Comparison of ENCODE assay signal across 1 cellular context in the genomic region with DNA sequence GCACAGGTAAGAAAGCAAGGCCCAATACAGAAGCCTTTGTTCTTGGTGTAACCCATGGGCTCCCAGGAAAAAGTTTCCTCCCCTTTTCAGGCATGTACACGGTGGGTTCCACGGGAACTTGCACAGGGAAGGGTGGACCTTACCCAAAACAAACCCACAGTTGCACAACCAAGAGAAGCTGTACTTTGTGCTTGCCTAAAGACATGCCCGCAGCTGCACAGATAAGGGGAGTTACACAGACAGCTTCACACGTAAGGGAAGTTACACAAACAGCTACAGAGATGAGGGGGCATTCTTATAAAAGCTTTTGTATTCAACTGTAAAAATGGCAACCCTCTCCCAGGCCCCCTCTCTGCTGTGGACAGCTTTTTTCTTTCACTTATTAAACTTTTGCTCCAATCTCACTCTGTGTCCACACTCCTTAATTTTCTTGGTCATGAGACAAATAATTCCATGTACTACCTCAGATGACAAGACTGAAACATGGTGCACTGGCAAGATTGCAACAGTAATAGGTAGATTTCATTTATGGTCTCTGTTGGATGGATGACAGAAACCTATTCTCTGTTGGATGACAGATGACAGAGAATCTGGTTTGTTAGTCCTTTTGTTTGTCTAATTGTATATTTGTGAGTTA.
TF ChIP-seq lines count a peak whose summit lies in the region.

No MANE protein-coding gene starts in this region.

TF ChIP-seq in HepG2, 621 proteins besides CTCF, POLR2A, EP300 and RAD21 (continued from another document and continues in another):
- TF ChIP-seq ZNF768 (CRISPR knock-in tag; IDR thresholded peaks at IDR 0.05) = no peak
- peak; percentile 58; the same call in 1 of the 2 replicates for TF ChIP-seq LCORL (IDR thresholded peaks at IDR 0.05)
- peak; percentile 90 for TF ChIP-seq LCORL (CRISPR knock-in tag; IDR thresholded peaks at IDR 0.05)
- no peak for TF ChIP-seq FOXP1 (IDR thresholded peaks at IDR 0.05)
- peak; percentile 66 for TF ChIP-seq FOXP1 (CRISPR knock-in tag; IDR thresholded peaks at IDR 0.05)
- no peak for TF ChIP-seq ZNF460 (CRISPR knock-in tag; IDR thresholded peaks at IDR 0.05; ENCODE audit: borderline replicate concordance)
- no peak for TF ChIP-seq SALL2 (CRISPR knock-in tag; IDR thresholded peaks at IDR 0.05)
- no peak for TF ChIP-seq GZF1 (CRISPR knock-in tag; IDR thresholded peaks at IDR 0.05)
- peak; percentile 82; the same call in 1 of the 2 replicates for TF ChIP-seq ZNF644 (CRISPR knock-in tag; IDR thresholded peaks at IDR 0.05; ENCODE audit: low read depth)
- TF ChIP-seq, protein P1, sequence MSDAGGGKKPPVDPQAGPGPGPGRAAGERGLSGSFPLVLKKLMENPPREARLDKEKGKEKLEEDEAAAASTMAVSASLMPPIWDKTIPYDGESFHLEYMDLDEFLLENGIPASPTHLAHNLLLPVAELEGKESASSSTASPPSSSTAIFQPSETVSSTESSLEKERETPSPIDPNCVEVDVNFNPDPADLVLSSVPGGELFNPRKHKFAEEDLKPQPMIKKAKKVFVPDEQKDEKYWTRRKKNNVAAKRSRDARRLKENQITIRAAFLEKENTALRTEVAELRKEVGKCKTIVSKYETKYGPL (CRISPR knock-in tag; IDR thresholded peaks at IDR 0.05) = no peak
- no peak for TF ChIP-seq EZH2 (conservative IDR thresholded peaks at IDR 0.05; ENCODE audit: low read depth, low read length)
- TF ChIP-seq STAT6 (CRISPR knock-in tag; IDR thresholded peaks at IDR 0.05; ENCODE audit: borderline replicate concordance) = no peak
- no peak for TF ChIP-seq ZNF263 (CRISPR knock-in tag; IDR thresholded peaks at IDR 0.05)
- no peak for TF ChIP-seq DMTF1 (CRISPR knock-in tag; IDR thresholded peaks at IDR 0.05)
- TF ChIP-seq SIN3B (IDR thresholded peaks at IDR 0.05; ENCODE audit: low read length) = no peak
- TF ChIP-seq FOXJ3 (CRISPR knock-in tag; IDR thresholded peaks at IDR 0.05; ENCODE audit: borderline replicate concordance) = peak; percentile 80; the same call in 1 of the 2 replicates
- no peak for TF ChIP-seq HNRNPK (IDR thresholded peaks at IDR 0.05; ENCODE audit: low read depth, low read length, poor library complexity, severe bottlenecking)
- TF ChIP-seq BRD4 (CRISPR knock-in tag; IDR thresholded peaks at IDR 0.05) = no peak
- TF ChIP-seq GPN1 (CRISPR knock-in tag; IDR thresholded peaks at IDR 0.05; ENCODE audit: borderline replicate concordance) = no peak
- 0 out of 2 replicates have a peak, but pooled peaks have one; percentile 48 for TF ChIP-seq HIC2 (CRISPR knock-in tag; IDR thresholded peaks at IDR 0.05; ENCODE audit: low read depth)
- TF ChIP-seq ZNF280D (CRISPR knock-in tag; IDR thresholded peaks at IDR 0.05) = peak; percentile 68; the same call in 1 of the 2 replicates
- no peak for TF ChIP-seq NFATC3 (CRISPR knock-in tag; IDR thresholded peaks at IDR 0.05)
- TF ChIP-seq ZNF597 (CRISPR knock-in tag; IDR thresholded peaks at IDR 0.05) = no peak
- TF ChIP-seq RORA (CRISPR knock-in tag; IDR thresholded peaks at IDR 0.05) = no peak
- TF ChIP-seq EHMT2 (IDR thresholded peaks at IDR 0.05; ENCODE audit: borderline replicate concordance, low read depth, low read length) = no peak
- no peak for TF ChIP-seq ZNF570 (CRISPR knock-in tag; IDR thresholded peaks at IDR 0.05; ENCODE audit: borderline replicate concordance)
- TF ChIP-seq ZUFSP (CRISPR knock-in tag; IDR thresholded peaks at IDR 0.05; ENCODE audit: borderline replicate concordance) = no peak
- TF ChIP-seq GATAD2A (CRISPR knock-in tag; IDR thresholded peaks at IDR 0.05) = peak; percentile 100
- TF ChIP-seq MLLT10 (CRISPR knock-in tag; IDR thresholded peaks at IDR 0.05) = no peak
- no peak for TF ChIP-seq ZC3H4 (CRISPR knock-in tag; IDR thresholded peaks at IDR 0.05; ENCODE audit: borderline replicate concordance)
- TF ChIP-seq ZNF136 (CRISPR knock-in tag; IDR thresholded peaks at IDR 0.05; ENCODE audit: low read depth) = no peak
- TF ChIP-seq ZNF746 (CRISPR knock-in tag; IDR thresholded peaks at IDR 0.05) = peak; percentile 88
- no peak for TF ChIP-seq ATF4 (CRISPR knock-in tag; IDR thresholded peaks at IDR 0.05)
- no peak for TF ChIP-seq ZNF75D (CRISPR knock-in tag; IDR thresholded peaks at IDR 0.05; ENCODE audit: borderline replicate concordance)
- no peak for TF ChIP-seq LBX2 (CRISPR knock-in tag; IDR thresholded peaks at IDR 0.05; ENCODE audit: borderline replicate concordance)
- no peak for TF ChIP-seq RFX1 (IDR thresholded peaks at IDR 0.05)
- TF ChIP-seq, protein P2, sequence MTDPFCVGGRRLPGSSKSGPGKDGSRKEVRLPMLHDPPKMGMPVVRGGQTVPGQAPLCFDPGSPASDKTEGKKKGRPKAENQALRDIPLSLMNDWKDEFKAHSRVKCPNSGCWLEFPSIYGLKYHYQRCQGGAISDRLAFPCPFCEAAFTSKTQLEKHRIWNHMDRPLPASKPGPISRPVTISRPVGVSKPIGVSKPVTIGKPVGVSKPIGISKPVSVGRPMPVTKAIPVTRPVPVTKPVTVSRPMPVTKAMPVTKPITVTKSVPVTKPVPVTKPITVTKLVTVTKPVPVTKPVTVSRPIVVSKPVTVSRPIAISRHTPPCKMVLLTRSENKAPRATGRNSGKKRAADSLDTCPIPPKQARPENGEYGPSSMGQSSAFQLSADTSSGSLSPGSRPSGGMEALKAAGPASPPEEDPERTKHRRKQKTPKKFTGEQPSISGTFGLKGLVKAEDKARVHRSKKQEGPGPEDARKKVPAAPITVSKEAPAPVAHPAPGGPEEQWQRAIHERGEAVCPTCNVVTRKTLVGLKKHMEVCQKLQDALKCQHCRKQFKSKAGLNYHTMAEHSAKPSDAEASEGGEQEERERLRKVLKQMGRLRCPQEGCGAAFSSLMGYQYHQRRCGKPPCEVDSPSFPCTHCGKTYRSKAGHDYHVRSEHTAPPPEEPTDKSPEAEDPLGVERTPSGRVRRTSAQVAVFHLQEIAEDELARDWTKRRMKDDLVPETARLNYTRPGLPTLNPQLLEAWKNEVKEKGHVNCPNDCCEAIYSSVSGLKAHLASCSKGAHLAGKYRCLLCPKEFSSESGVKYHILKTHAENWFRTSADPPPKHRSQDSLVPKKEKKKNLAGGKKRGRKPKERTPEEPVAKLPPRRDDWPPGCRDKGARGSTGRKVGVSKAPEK (CRISPR knock-in tag; IDR thresholded peaks at IDR 0.05; ENCODE audit: borderline replicate concordance) = peak; percentile 82; the same call in 1 of the 2 replicates
- no peak for TF ChIP-seq RBM39 (IDR thresholded peaks at IDR 0.05; ENCODE audit: low read depth, low read length, poor library complexity, severe bottlenecking)
- no peak for TF ChIP-seq MAZ (IDR thresholded peaks at IDR 0.05; ENCODE audit: borderline replicate concordance, low read depth, low read length)
- TF ChIP-seq MAZ (CRISPR knock-in tag; IDR thresholded peaks at IDR 0.05; ENCODE audit: low read depth) = 0 out of 2 replicates have a peak, but pooled peaks have one; percentile 54
- TF ChIP-seq RFXAP (CRISPR knock-in tag; IDR thresholded peaks at IDR 0.05; ENCODE audit: borderline replicate concordance) = no peak; the same call in 1 of the 2 replicates
- TF ChIP-seq ZNF883 (CRISPR knock-in tag; IDR thresholded peaks at IDR 0.05; ENCODE audit: not compliant biosample characterization) = no peak
- no peak for TF ChIP-seq HDAC6 (IDR thresholded peaks at IDR 0.05; ENCODE audit: low read depth, low read length)
